1 cellular context compared by ENCODE assay signal in the genomic region with DNA sequence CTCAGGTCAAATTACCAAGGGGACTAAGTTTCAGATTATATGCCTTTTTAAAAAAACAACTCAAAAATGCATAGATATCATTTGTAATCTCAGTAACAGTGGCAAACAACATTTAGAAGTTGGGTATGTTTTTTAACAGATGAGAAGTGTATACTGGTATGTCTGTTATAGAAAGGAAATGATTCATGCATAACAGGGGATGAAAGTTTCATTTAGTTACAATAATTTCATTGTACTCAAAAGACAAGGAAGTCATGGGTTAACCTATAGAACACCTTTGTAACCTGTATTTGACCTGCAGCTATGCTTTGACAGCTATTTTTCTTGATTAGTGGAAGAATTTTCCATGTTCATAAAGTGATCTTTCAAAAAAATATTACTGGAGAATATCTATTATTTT.
TF ChIP-seq lines count a peak whose summit lies in the region.

No MANE protein-coding gene starts in this region.

TF ChIP-seq in IMR-90, 13 proteins besides CTCF, POLR2A, EP300 and RAD21:
- TF ChIP-seq, protein P1, sequence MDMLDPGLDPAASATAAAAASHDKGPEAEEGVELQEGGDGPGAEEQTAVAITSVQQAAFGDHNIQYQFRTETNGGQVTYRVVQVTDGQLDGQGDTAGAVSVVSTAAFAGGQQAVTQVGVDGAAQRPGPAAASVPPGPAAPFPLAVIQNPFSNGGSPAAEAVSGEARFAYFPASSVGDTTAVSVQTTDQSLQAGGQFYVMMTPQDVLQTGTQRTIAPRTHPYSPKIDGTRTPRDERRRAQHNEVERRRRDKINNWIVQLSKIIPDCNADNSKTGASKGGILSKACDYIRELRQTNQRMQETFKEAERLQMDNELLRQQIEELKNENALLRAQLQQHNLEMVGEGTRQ (IDR thresholded peaks at IDR 0.05; ENCODE audit: low read depth, low read length) = no peak
- no peak for TF ChIP-seq FOS (IDR thresholded peaks at IDR 0.05; ENCODE audit: low read depth, low read length)
- TF ChIP-seq MAFK (IDR thresholded peaks at IDR 0.05; ENCODE audit: low read depth, low read length) = no peak
- no peak for TF ChIP-seq BHLHE40 (IDR thresholded peaks at IDR 0.05; ENCODE audit: low read depth, low read length)
- TF ChIP-seq MAZ (IDR thresholded peaks at IDR 0.05; ENCODE audit: borderline replicate concordance, low read depth, low read length) = no peak
- no peak for TF ChIP-seq CEBPB (IDR thresholded peaks at IDR 0.05; ENCODE audit: low read depth, low read length)
- no peak for TF ChIP-seq CHD1 (IDR thresholded peaks at IDR 0.05; ENCODE audit: low read depth, low read length)
- no peak for TF ChIP-seq MXI1 (IDR thresholded peaks at IDR 0.05; ENCODE audit: borderline replicate concordance, low read depth, low read length)
- no peak for TF ChIP-seq RFX5 (IDR thresholded peaks at IDR 0.05; ENCODE audit: low read depth, low read length)
- TF ChIP-seq, protein P2, sequence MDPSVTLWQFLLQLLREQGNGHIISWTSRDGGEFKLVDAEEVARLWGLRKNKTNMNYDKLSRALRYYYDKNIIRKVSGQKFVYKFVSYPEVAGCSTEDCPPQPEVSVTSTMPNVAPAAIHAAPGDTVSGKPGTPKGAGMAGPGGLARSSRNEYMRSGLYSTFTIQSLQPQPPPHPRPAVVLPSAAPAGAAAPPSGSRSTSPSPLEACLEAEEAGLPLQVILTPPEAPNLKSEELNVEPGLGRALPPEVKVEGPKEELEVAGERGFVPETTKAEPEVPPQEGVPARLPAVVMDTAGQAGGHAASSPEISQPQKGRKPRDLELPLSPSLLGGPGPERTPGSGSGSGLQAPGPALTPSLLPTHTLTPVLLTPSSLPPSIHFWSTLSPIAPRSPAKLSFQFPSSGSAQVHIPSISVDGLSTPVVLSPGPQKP (IDR thresholded peaks at IDR 0.05; ENCODE audit: borderline replicate concordance, low read depth, low read length) = no peak
- no peak for TF ChIP-seq RCOR1 (IDR thresholded peaks at IDR 0.05; ENCODE audit: insufficient replicate concordance, low read length)
- no peak for TF ChIP-seq NFE2L2 (IDR thresholded peaks at IDR 0.05; ENCODE audit: low read depth, low read length)
TF ChIP-seq in IMR-90: peak in this region for 0.
